ENCODE assay signal across 16 cellular contexts in genomic region chr9:94859226-94859625, GRCh38.
"Had no signal": no experiment of that assay in that cellular context is flagged by ENCODE, and none has a peak within 500 bp of the region (broad histone marks: within the 10 kb centered on the region; RNA-seq: fewer than 3 reads in every experiment).

No MANE protein-coding gene starts in this region.

- H3K27me3 ChIP-seq: breast epithelium, gastrocnemius medialis, heart right ventricle had no signal

- H3K27ac ChIP-seq: breast epithelium, gastrocnemius medialis, heart right ventricle had no signal

- H3K9me3 Mint-ChIP-seq: activated naive CD4-positive, alpha-beta T cell treated with anti-CD3 and anti-CD28 coated beads, Interleukin-2, amount 10 ng/mL, durations not matched to agents 7 days and 5 days had no signal

- H3K9me3 ChIP-seq: breast epithelium, gastrocnemius medialis had no signal

- H3K36me3 ChIP-seq: breast epithelium, gastrocnemius medialis, heart right ventricle had no signal

- ATAC-seq: activated CD4-positive, CD25-positive, alpha-beta regulatory T cell treated with anti-CD3 and anti-CD28 coated beads, Interleukin-2, amount 50 U/mL, for 24 hours; activated CD8-positive, alpha-beta T cell treated with anti-CD3 and anti-CD28 coated beads, Interleukin-2, amount 10 ng/mL, durations not matched to agents 7 days and 5 days; gastrocnemius medialis; heart right ventricle; stimulated activated naive CD8-positive, alpha-beta T cell treated with anti-CD3 and anti-CD28 coated beads, Interleukin-15, amount 100 ng/mL, for 72 hours had no signal

- H3K4me1 ChIP-seq: breast epithelium had no signal

- H3K27ac Mint-ChIP-seq: activated T-cell treated with anti-CD3 and anti-CD28 coated beads, Interleukin-2, amount 50 U/mL, for 24 hours; nephron had no signal

- H3K4me3 Mint-ChIP-seq: activated CD4-positive, alpha-beta T cell treated with anti-CD3 and anti-CD28 coated beads, Interleukin-2, amount 10 ng/mL, durations not matched to agents 7 days and 5 days; activated CD8-positive, alpha-beta T cell treated with anti-CD3 and anti-CD28 coated beads, Interleukin-2, amount 10 ng/mL, durations not matched to agents 7 days and 5 days; activated naive CD4-positive, alpha-beta T cell treated with anti-CD3 and anti-CD28 coated beads, Interleukin-2, amount 10 ng/mL, durations not matched to agents 7 days and 5 days; activated T-cell treated with anti-CD3 and anti-CD28 coated beads, Interleukin-2, amount 50 U/mL, for 24 hours; nephron had no signal

- DNase-seq: activated CD4-positive, alpha-beta T cell treated with anti-CD3 and anti-CD28 coated beads, Interleukin-2, amount 10 ng/mL, durations not matched to agents 7 days and 5 days; activated CD8-positive, alpha-beta T cell treated with anti-CD3 and anti-CD28 coated beads, Interleukin-2, amount 10 ng/mL, durations not matched to agents 7 days and 5 days; activated naive CD4-positive, alpha-beta T cell treated with anti-CD3 and anti-CD28 coated beads, Interleukin-2, amount 10 ng/mL, durations not matched to agents 7 days and 5 days; activated T-cell treated with anti-CD3 and anti-CD28 coated beads, Interleukin-2, amount 50 U/mL, for 24 hours; cerebellar nuclear complex; cortex of kidney; gastrocnemius medialis; heart right ventricle; mesenchymal stem cell; nucleus accumbens; posterior cingulate gyrus; stimulated activated naive CD8-positive, alpha-beta T cell treated with anti-CD3 and anti-CD28 coated beads, Interleukin-15, amount 100 ng/mL, for 72 hours had no signal

- H3K4me3 ChIP-seq: breast epithelium, gastrocnemius medialis, heart right ventricle had no signal

- FAIRE-seq: astrocyte had no signal
